10 cellular contexts compared by ENCODE assay signal in the genomic region with DNA sequence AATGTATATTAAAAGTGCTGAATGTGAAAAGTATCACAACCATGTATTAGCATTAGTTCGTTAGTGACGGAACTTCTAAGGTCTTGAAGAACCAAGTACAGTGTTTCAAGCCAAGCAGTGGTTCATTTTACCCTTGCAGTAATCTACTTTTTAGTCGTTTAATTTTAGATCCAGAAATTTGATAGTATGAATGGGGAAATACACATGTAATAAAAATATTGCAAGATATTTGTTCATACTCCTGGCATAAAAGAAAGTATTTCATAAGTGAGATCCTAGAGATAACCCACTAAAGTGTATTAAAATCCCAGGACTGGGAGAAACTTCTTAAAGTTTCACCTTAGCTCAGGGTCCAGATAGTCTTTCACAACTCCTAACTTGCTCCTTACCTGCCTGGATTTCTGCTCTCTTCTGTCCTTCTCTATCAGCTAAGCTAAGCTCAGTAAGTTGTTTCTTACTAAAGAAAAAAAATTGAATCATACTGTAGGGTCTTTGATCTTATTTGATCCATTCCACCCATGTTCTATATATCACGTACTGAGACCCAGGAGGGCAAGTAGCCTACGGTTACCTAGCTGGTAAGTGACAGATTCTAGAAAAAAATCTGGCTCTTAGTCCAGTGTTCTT. TPM values are rescaled to one million over a fixed set of nuclear protein-coding genes. Genes with fewer than 3 reads are reported as not detected.
DNase-seq lines count a peak whose midpoint lies in the region; ATAC-seq and TF ChIP-seq lines count a peak whose summit lies in the region.
"Had no signal": no experiment of that assay in that cellular context is flagged by ENCODE, and none has a peak within 500 bp of the region (broad histone marks: within the 10 kb centered on the region; RNA-seq: fewer than 3 reads in every experiment).

No MANE protein-coding gene starts in this region.

- DNase-seq in CD4-positive, alpha-beta memory T cell = no peak
- DNase-seq in OCI-M1 (lab: John Stamatoyannopoulos, UW) = peak; percentile 27
- no peak for DNase-seq in dorsolateral prefrontal cortex
- no peak for DNase-seq in nephron progenitor cell
- DNase-seq in SHP77 (lab: John Stamatoyannopoulos, UW) = no peak
- no peak for DNase-seq in NCI-H2171 (lab: John Stamatoyannopoulos, UW)
- no peak for DNase-seq in glutamatergic neuron
- DNase-seq in omental fat pad (ENCODE audit: low spot score) = no peak
- DNase-seq: activated effector memory CD4-positive, alpha-beta T cell treated with anti-CD3 and anti-CD28 coated beads, Interleukin-2, amount 50 U/mL, for 16 hours; EL had no signal

- no peaks in the 10 kb centered on the region for H3K9me3 ChIP-seq in CD4-positive, alpha-beta memory T cell (ENCODE audit: control insufficient read depth in 1 of 2, low read length in 2 of 2)

- H3K27me3 ChIP-seq in CD4-positive, alpha-beta memory T cell (ENCODE audit: insufficient read depth, low read length) = no peaks in the 10 kb centered on the region
- no peaks in the 10 kb centered on the region for H3K27me3 ChIP-seq in dorsolateral prefrontal cortex

- no peaks in the 10 kb centered on the region for H3K27me3 Mint-ChIP-seq in CD4-positive, alpha-beta memory T cell
- H3K27me3 Mint-ChIP-seq in nephron progenitor cell (ENCODE audit: low read depth, poor library complexity) = no peaks in the 10 kb centered on the region
- peaks cover 1% of the 10 kb centered on the region for H3K27me3 Mint-ChIP-seq in glutamatergic neuron (ENCODE audit: unreplicated experiment)

- intact Hi-C loops in CD4-positive, alpha-beta memory T cell (cut with micrococcal nuclease) = no loop called here
- intact Hi-C loops in dorsolateral prefrontal cortex (cut with DNase I) = loop anchor here in 1 of 2 donors (10.0 kb wide), 1 partner anchor 143 kb away; no protein-coding TSS in a partner anchor

- H3K36me3 Mint-ChIP-seq in CD4-positive, alpha-beta memory T cell = peaks cover 10 to 11% of the 10 kb centered on the region in 2 donors
- peaks cover 30% of the 10 kb centered on the region for H3K36me3 Mint-ChIP-seq in nephron progenitor cell (ENCODE audit: low read depth)
- no peaks in the 10 kb centered on the region for H3K36me3 Mint-ChIP-seq in glutamatergic neuron (ENCODE audit: unreplicated experiment)

- H3K4me1 Mint-ChIP-seq in CD4-positive, alpha-beta memory T cell = peaks cover 15 to 25% (median 19%) of the 10 kb centered on the region in 4 donors
- H3K4me1 Mint-ChIP-seq in nephron progenitor cell = peaks cover 23% of the 10 kb centered on the region
- H3K4me1 Mint-ChIP-seq in glutamatergic neuron (ENCODE audit: low read depth, unreplicated experiment) = no peaks in the 10 kb centered on the region

- H3K27ac ChIP-seq in CD4-positive, alpha-beta memory T cell (ENCODE audit: low read depth, low read length) = no peak overlapping the region
- peak overlapping the region in 34 of 59 donors; percentile 5 to 96 (median 63) for H3K27ac ChIP-seq in dorsolateral prefrontal cortex

- no peak overlapping the region for H3K4me3 ChIP-seq in CD4-positive, alpha-beta memory T cell (ENCODE audit: low read length in 2 of 2)
- peak overlapping the region in 57 of 59 donors; percentile 0 to 98 (median 84) for H3K4me3 ChIP-seq in dorsolateral prefrontal cortex

- peak overlapping the region; percentile 5 to 88 (median 17) for H3K27ac Mint-ChIP-seq in CD4-positive, alpha-beta memory T cell
- H3K27ac Mint-ChIP-seq in nephron progenitor cell = no peak overlapping the region
- H3K27ac Mint-ChIP-seq in glutamatergic neuron (ENCODE audit: unreplicated experiment) = no peak overlapping the region

- H3K4me3 Mint-ChIP-seq in CD4-positive, alpha-beta memory T cell = peak overlapping the region in 6 of 8 donors; percentile 39 to 81 (median 58)
- H3K4me3 Mint-ChIP-seq in nephron progenitor cell (peak overlapping the region; percentile 87), glutamatergic neuron (ENCODE audit: unreplicated experiment) (no peak overlapping the region)

- peaks cover 25% of the 10 kb centered on the region for H3K4me1 ChIP-seq in CD4-positive, alpha-beta memory T cell (ENCODE audit: insufficient read depth, low read length)

- H3K9me3 Mint-ChIP-seq in CD4-positive, alpha-beta memory T cell = no peaks in the 10 kb centered on the region
- no peaks in the 10 kb centered on the region for H3K9me3 Mint-ChIP-seq in nephron progenitor cell
- H3K9me3 Mint-ChIP-seq in glutamatergic neuron (ENCODE audit: unreplicated experiment) = no peaks in the 10 kb centered on the region

- POLR2A ChIA-PET in CD4-positive, alpha-beta memory T cell (lab: Charles Lee; ENCODE audit: partially characterized antibody) = no interaction called here

- TF ChIP-seq CTCF in dorsolateral prefrontal cortex (IDR thresholded peaks at IDR 0.05 in 54 of 56, conservative IDR thresholded peaks at IDR 0.05 in 2 of 56; ENCODE audit: low read depth in 1 of 56, partially characterized antibody in 56 of 56) (no peak), nephron progenitor cell (IDR thresholded peaks at IDR 0.05) (no peak), glutamatergic neuron (IDR thresholded peaks at IDR 0.05; ENCODE audit: partially characterized antibody, unreplicated experiment) (no peak), omental fat pad (IDR thresholded peaks at IDR 0.05) (no peak)

- CTCF ChIA-PET in CD4-positive, alpha-beta memory T cell (lab: Charles Lee; ENCODE audit: partially characterized antibody) = no interaction called here

- ATAC-seq in omental fat pad (ENCODE audit: low FRiP score) = no peak

- no peaks in the 10 kb centered on the region for H3K36me3 ChIP-seq in CD4-positive, alpha-beta memory T cell (ENCODE audit: insufficient read depth, low read length)

RNA-seq across cellular contexts. Expression of a gene that starts 1.5 kb away (rescaled TPM):
- total RNA-seq in CD4-positive, alpha-beta memory T cell = 10 to 100 TPM; 17.0 to 18.7 TPM
- 10 to 100 TPM; 34.1 to 34.8 TPM for polyA plus RNA-seq in CD4-positive, alpha-beta memory T cell
- total RNA-seq in dorsolateral prefrontal cortex (100 to 1,000 TPM in 94 of 120 experiments, 10 to 100 TPM in 26; 61.4 to 148 (median 112) TPM), glutamatergic neuron (ENCODE audit: unreplicated experiment) (30.1 TPM), omental fat pad (100 to 1,000 TPM in 3 of 4 donors, 10 to 100 TPM in 1; 95.8 to 154 (median 121) TPM)

RNA-seq across cellular contexts. Expression of a gene that starts 17.7 kb away (rescaled TPM):
- 10 to 100 TPM; 10.9 to 11.3 TPM for total RNA-seq in CD4-positive, alpha-beta memory T cell
- polyA plus RNA-seq in CD4-positive, alpha-beta memory T cell = 1 to 10 TPM; 4.6 to 4.9 TPM
- total RNA-seq in dorsolateral prefrontal cortex (10 to 100 TPM in 76 of 120 experiments, 1 to 10 TPM in 44; 5.6 to 15.9 (median 10.8) TPM), glutamatergic neuron (ENCODE audit: unreplicated experiment) (11.5 TPM), omental fat pad (1 to 10 TPM; 3.5 to 9.0 (median 4.8) TPM)

RNA-seq across cellular contexts. Expression of a gene that starts 17.8 kb away (rescaled TPM):
- 10 to 100 TPM; 85.0 to 87.8 TPM for total RNA-seq in CD4-positive, alpha-beta memory T cell
- 10 to 100 TPM; 39.3 to 44.2 TPM for polyA plus RNA-seq in CD4-positive, alpha-beta memory T cell
- total RNA-seq in dorsolateral prefrontal cortex (10 to 100 TPM; 37.1 to 87.3 (median 52.6) TPM), glutamatergic neuron (ENCODE audit: unreplicated experiment) (29.5 TPM), omental fat pad (10 to 100 TPM; 34.8 to 74.1 (median 41.2) TPM)

Comparison
In these comparisons a context has a peak if more than half of its experiments do, and no peak if none do; other contexts are left out.
1. H3K4me3 ChIP-seq: peak in dorsolateral prefrontal cortex (57 of 59); none in CD4-positive, alpha-beta memory T cell (0 of 2).
2. H3K27ac Mint-ChIP-seq: peak in CD4-positive, alpha-beta memory T cell (7 of 7); none in nephron progenitor cell (single experiment) and glutamatergic neuron (single experiment).